ENCODE assay signal across 8 cellular contexts in genomic region chr10:82969405-82969804, GRCh38.
DNase-seq lines count a peak whose midpoint lies in the region; ATAC-seq and TF ChIP-seq lines count a peak whose summit lies in the region.

No MANE protein-coding gene starts in this region.

- POLR2A ChIA-PET in CD8-positive, alpha-beta memory T cell (lab: Charles Lee), result no interaction called here

- H3K27me3 Mint-ChIP-seq in nephron (ENCODE audit: low read depth), result no peaks in the 10 kb centered on the region
- no peaks in the 10 kb centered on the region for H3K27me3 Mint-ChIP-seq in CD8-positive, alpha-beta memory T cell

- H3K4me3 Mint-ChIP-seq in nephron, result no peak overlapping the region
- H3K4me3 Mint-ChIP-seq in CD8-positive, alpha-beta memory T cell, result no peak overlapping the region

- peak overlapping the region in 1 of 3 experiments; percentile 50 for H3K27ac Mint-ChIP-seq in nephron
- H3K27ac Mint-ChIP-seq in CD8-positive, alpha-beta memory T cell, result no peak overlapping the region

- TF ChIP-seq EP300 in transverse colon (IDR thresholded peaks at IDR 0.05; ENCODE audit: low read depth), result no peak

- TF ChIP-seq POLR2A in breast epithelium (IDR thresholded peaks at IDR 0.05) (no peak), transverse colon (IDR thresholded peaks at IDR 0.05) (no peak)

- H3K27me3 ChIP-seq in breast epithelium (no peaks in the 10 kb centered on the region), transverse colon (no peaks in the 10 kb centered on the region)
- no peaks in the 10 kb centered on the region for H3K27me3 ChIP-seq in CD8-positive, alpha-beta memory T cell (ENCODE audit: insufficient read depth, low read length, poor library complexity, severe bottlenecking)

- intact Hi-C loops in breast epithelium (cut with DNase I; ENCODE audit: low total_unique reads) (no loop called here), transverse colon (cut with DNase I; ENCODE audit: low total_unique reads) (no loop called here)

- H3K9me3 Mint-ChIP-seq in nephron, result no peaks in the 10 kb centered on the region
- peaks cover 0 to 12% (median 2%) of the 10 kb centered on the region in 5 donors for H3K9me3 Mint-ChIP-seq in CD8-positive, alpha-beta memory T cell

- in situ Hi-C loops in transverse colon (cut with MboI; ENCODE audit: low pct_ligation_motif_present in 1 of 4, low pct_unique_long_range_greater_than_20kb in 1 of 4, low sequenced_read_pairs in 3 of 4), result no loop called here

- DNase-seq in EH (ENCODE audit: low read depth), result peak; percentile 25
- DNase-seq in LNCaP clone FGC (ENCODE audit: low read depth), result no peak
- no peak for DNase-seq in breast epithelium (ENCODE audit: low spot score in 2 of 2)
- no peak for DNase-seq in CD8-positive, alpha-beta memory T cell
- DNase-seq in transverse colon, result no peak

- H3K4me1 ChIP-seq in breast epithelium (no peaks in the 10 kb centered on the region), transverse colon (no peaks in the 10 kb centered on the region)
- no peaks in the 10 kb centered on the region for H3K4me1 ChIP-seq in CD8-positive, alpha-beta memory T cell (ENCODE audit: insufficient read depth, low read length)

- 26 to 36% methylated on average over 1 of the region's 1 CpG for WGBS in transverse colon (ENCODE audit: low coverage in 1 of 2), 2 donors

- H3K4me1 Mint-ChIP-seq in nephron, result no peaks in the 10 kb centered on the region
- no peaks in the 10 kb centered on the region for H3K4me1 Mint-ChIP-seq in CD8-positive, alpha-beta memory T cell

- CTCF ChIA-PET in CD8-positive, alpha-beta memory T cell (lab: Charles Lee), result no interaction called here

- no peaks in the 10 kb centered on the region for H3K36me3 Mint-ChIP-seq in nephron (ENCODE audit: low read depth)
- no peaks in the 10 kb centered on the region for H3K36me3 Mint-ChIP-seq in CD8-positive, alpha-beta memory T cell

- no peak overlapping the region for H3K27ac ChIP-seq in breast epithelium
- H3K27ac ChIP-seq in CD8-positive, alpha-beta memory T cell (ENCODE audit: low read depth, low read length), result no peak overlapping the region
- H3K27ac ChIP-seq in transverse colon, result no peak overlapping the region

- TF ChIP-seq CTCF in LNCaP clone FGC (IDR thresholded peaks at IDR 0.05; ENCODE audit: control insufficient read depth, extremely low read depth, insufficient read depth), result 0 out of 2 replicates have a peak, but pooled peaks have one; percentile 25
- peak in 2 of 3 donors; percentile 36 to 38 for TF ChIP-seq CTCF in breast epithelium (IDR thresholded peaks at IDR 0.05)
- TF ChIP-seq CTCF in nephron (IDR thresholded peaks at IDR 0.05; ENCODE audit: unreplicated experiment in 3 of 3), result peak; percentile 34 to 44 (median 36)
- TF ChIP-seq CTCF in transverse colon (IDR thresholded peaks at IDR 0.05), result peak in 2 of 5 experiments; percentile 5 to 13

- H3K36me3 ChIP-seq in breast epithelium, result no peaks in the 10 kb centered on the region
- no peaks in the 10 kb centered on the region for H3K36me3 ChIP-seq in CD8-positive, alpha-beta memory T cell (ENCODE audit: insufficient read depth, low read length)
- H3K36me3 ChIP-seq in transverse colon, result no peaks in the 10 kb centered on the region

- no peak overlapping the region for H3K4me3 ChIP-seq in LNCaP clone FGC (ENCODE audit: low read depth, low read length)
- no peak overlapping the region for H3K4me3 ChIP-seq in breast epithelium
- H3K4me3 ChIP-seq in CD8-positive, alpha-beta memory T cell (ENCODE audit: low read length), result no peak overlapping the region
- no peak overlapping the region for H3K4me3 ChIP-seq in transverse colon

- ATAC-seq in HG02588 (IDR thresholded peaks at IDR 0.05; ENCODE audit: unreplicated experiment) (no peak), GM18517 (IDR thresholded peaks at IDR 0.05; ENCODE audit: unreplicated experiment) (no peak)

- H3K9me3 ChIP-seq in breast epithelium, result no peaks in the 10 kb centered on the region
- no peaks in the 10 kb centered on the region for H3K9me3 ChIP-seq in CD8-positive, alpha-beta memory T cell (ENCODE audit: low read length)
- H3K9me3 ChIP-seq in transverse colon, result no peaks in the 10 kb centered on the region
